Comparison of ENCODE assay signal across 1 cellular context in the genomic region with DNA sequence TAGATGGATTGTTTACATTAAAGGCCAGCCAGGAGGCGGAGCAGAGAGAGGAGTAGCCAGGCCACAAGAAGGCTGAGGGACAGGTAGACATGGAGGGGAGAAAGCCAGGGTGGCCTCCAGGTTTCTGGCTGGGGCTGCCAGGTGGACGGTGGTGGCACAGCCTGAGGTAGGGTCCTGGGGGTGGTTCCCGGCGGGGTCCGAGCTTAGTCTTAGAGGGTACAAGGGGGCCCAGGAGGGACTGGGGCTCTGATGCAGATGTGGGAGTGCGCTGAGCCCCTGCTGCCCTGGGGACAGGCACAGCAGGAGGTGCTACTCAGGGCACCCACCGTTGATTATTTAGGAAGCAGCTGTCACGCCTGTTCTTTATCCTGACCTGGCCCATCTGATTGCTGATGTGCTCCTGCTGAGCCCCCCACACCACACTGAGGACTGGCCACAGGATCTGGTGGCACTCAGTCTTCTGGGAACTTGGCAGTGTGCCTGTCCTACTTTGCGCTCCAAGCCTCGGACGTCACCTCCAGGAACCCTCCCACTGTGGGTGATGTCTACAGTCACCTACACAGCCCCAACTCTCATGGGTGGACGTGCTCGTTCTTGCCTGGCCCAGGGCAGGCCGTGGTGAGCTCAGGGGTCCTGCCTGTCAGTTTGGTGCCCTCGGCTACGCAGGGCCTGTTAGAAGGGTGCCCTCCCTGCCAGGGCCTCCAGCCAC.
TF ChIP-seq lines count a peak whose summit lies in the region.

No MANE protein-coding gene starts in this region.

TF ChIP-seq in SK-N-SH, 30 proteins besides CTCF, POLR2A, EP300 and RAD21 (continued from another document):
- TF ChIP-seq, protein P1, sequence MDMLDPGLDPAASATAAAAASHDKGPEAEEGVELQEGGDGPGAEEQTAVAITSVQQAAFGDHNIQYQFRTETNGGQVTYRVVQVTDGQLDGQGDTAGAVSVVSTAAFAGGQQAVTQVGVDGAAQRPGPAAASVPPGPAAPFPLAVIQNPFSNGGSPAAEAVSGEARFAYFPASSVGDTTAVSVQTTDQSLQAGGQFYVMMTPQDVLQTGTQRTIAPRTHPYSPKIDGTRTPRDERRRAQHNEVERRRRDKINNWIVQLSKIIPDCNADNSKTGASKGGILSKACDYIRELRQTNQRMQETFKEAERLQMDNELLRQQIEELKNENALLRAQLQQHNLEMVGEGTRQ (IDR thresholded peaks at IDR 0.05; ENCODE audit: borderline replicate concordance, low read depth, low read length) = no peak
